In genomic region chr14:51990488-51990887, GRCh38 we compare ENCODE assay signal across 8 cellular contexts. TPM values are rescaled to one million over a fixed set of nuclear protein-coding genes. Genes with fewer than 3 reads are reported as not detected.
A peak's percentile ranks its signal among the peaks of the same experiment; 100 is the strongest.
DNase-seq lines count a peak whose midpoint lies in the region; ATAC-seq and TF ChIP-seq lines count a peak whose summit lies in the region.

No MANE protein-coding gene starts in this region.

- H3K27me3 ChIP-seq in right cardiac atrium (ENCODE audit: control insufficient read depth, insufficient read depth) (no peaks in the 10 kb centered on the region), mucosa of rectum (ENCODE audit: control insufficient read depth in 2 of 2, insufficient read depth in 2 of 2, low read length in 2 of 2) (no peaks in the 10 kb centered on the region)

- H3K9me3 ChIP-seq in right cardiac atrium (ENCODE audit: control insufficient read depth, low read length) (no peaks in the 10 kb centered on the region), mucosa of rectum (ENCODE audit: control insufficient read depth in 2 of 2, low read length in 2 of 2) (no peaks in the 10 kb centered on the region)

- TF ChIP-seq CTCF in MCF 10A (IDR thresholded peaks at IDR 0.05; ENCODE audit: unreplicated experiment), result no peak

- ATAC-seq in right cardiac atrium, result no peak
- no peak for ATAC-seq in left cardiac atrium
- ATAC-seq in HG03045 (IDR thresholded peaks at IDR 0.05; ENCODE audit: unreplicated experiment), result no peak

- POLR2A ChIA-PET in MCF 10A (lab: Yijun Ruan, JAX), result interaction anchor here (0.6 to 2.1 kb wide), 11 partner anchors 12 to 707 kb away, joined by 3 to 10 read pairs (median 3); no protein-coding TSS in a partner anchor

- H3K4me1 ChIP-seq in right cardiac atrium (ENCODE audit: control insufficient read depth, insufficient read depth, low read length) (no peaks in the 10 kb centered on the region), mucosa of rectum (ENCODE audit: control insufficient read depth in 2 of 2, insufficient read depth in 2 of 2, low read length in 2 of 2) (peaks cover 0 to 15% of the 10 kb centered on the region in 2 donors)

- H3K27ac Mint-ChIP-seq in MCF 10A (ENCODE audit: low read depth, unreplicated experiment), result peak overlapping the region; percentile 91

- H3K27me3 Mint-ChIP-seq in MCF 10A (ENCODE audit: insufficient read depth, unreplicated experiment), result no peaks in the 10 kb centered on the region

- H3K36me3 Mint-ChIP-seq in MCF 10A (ENCODE audit: insufficient read depth, unreplicated experiment), result peaks cover 24% of the 10 kb centered on the region

- H3K9me3 Mint-ChIP-seq in MCF 10A (ENCODE audit: unreplicated experiment), result no peaks in the 10 kb centered on the region

- H3K27ac ChIP-seq in right cardiac atrium (ENCODE audit: low read length) (no peak overlapping the region), mucosa of rectum (ENCODE audit: low read depth in 2 of 2, low read length in 2 of 2) (no peak overlapping the region)

- in situ Hi-C loops in KBM-7 (cut with MboI; ENCODE audit: low pct_unique_long_range_greater_than_20kb, low sequenced_read_pairs), result no loop called here

- peak overlapping the region; percentile 85 for H3K4me3 Mint-ChIP-seq in MCF 10A (ENCODE audit: unreplicated experiment)

- H3K4me1 Mint-ChIP-seq in MCF 10A (ENCODE audit: insufficient read depth, unreplicated experiment), result peaks cover 28% of the 10 kb centered on the region

- peak overlapping the region; percentile 76 for H3K4me3 ChIP-seq in right cardiac atrium (ENCODE audit: low read length)
- peak overlapping the region; percentile 95 to 98 for H3K4me3 ChIP-seq in mucosa of rectum (ENCODE audit: low read length in 2 of 2)

- peaks cover 21 to 29% of the 10 kb centered on the region in 2 donors for H3K36me3 ChIP-seq in mucosa of rectum (ENCODE audit: control insufficient read depth in 2 of 2, insufficient read depth in 2 of 2, low read length in 2 of 2)

- no TSS peak for BruUV-seq in MCF 10A (replicated peaks; lab: Mats Ljungman, UMichigan)

- CTCF ChIA-PET in MCF 10A (lab: Yijun Ruan, JAX), result interaction anchor here (1.1 to 1.5 kb wide), 2 partner anchors 28 to 141 kb away, joined by 3 to 5 read pairs; no protein-coding TSS in a partner anchor

- no peak for DNase-seq in right cardiac atrium
- no peak for DNase-seq in left cardiac atrium
- no peak for DNase-seq in MCF 10A (ENCODE audit: unreplicated experiment)
- DNase-seq in KBM-7, result no peak
- DNase-seq in activated CD4-positive, CD25-positive, alpha-beta regulatory T cell (lab: John Stamatoyannopoulos, UW), result no peak
- no peak for DNase-seq in nucleus accumbens (lab: John Stamatoyannopoulos, UW)

- WGBS in right cardiac atrium, result 71% methylated on average over 3 of the region's 3 CpGs

- H3K9ac ChIP-seq in mucosa of rectum (ENCODE audit: low read depth in 1 of 2, low read length in 2 of 2), result peak overlapping the region; percentile 68 to 97

- intact Hi-C loops in right cardiac atrium (cut with DNase I) (no loop called here), left cardiac atrium (cut with DNase I) (loop anchor here in 1 of 2 donors (10.0 kb wide), 1 partner anchor 284 kb away; no protein-coding TSS in a partner anchor), MCF 10A (cut with micrococcal nuclease) (loop anchor here (10.0 kb wide), 1 partner anchor 484 kb away; no protein-coding TSS in a partner anchor)

RNA-seq across cellular contexts. Expression of gene RTRAF, which starts 1.1 kb away (rescaled TPM):
- total RNA-seq in right cardiac atrium (100 to 1,000 TPM; 160 to 217 (median 190) TPM), left cardiac atrium (100 to 1,000 TPM; 172 to 187 TPM), MCF 10A (2022) (285 and 358 TPM in 2 replicates)
- polyA plus RNA-seq in right cardiac atrium, result 190 TPM
